ENCODE assay signal across 8 cellular contexts in the genomic region with DNA sequence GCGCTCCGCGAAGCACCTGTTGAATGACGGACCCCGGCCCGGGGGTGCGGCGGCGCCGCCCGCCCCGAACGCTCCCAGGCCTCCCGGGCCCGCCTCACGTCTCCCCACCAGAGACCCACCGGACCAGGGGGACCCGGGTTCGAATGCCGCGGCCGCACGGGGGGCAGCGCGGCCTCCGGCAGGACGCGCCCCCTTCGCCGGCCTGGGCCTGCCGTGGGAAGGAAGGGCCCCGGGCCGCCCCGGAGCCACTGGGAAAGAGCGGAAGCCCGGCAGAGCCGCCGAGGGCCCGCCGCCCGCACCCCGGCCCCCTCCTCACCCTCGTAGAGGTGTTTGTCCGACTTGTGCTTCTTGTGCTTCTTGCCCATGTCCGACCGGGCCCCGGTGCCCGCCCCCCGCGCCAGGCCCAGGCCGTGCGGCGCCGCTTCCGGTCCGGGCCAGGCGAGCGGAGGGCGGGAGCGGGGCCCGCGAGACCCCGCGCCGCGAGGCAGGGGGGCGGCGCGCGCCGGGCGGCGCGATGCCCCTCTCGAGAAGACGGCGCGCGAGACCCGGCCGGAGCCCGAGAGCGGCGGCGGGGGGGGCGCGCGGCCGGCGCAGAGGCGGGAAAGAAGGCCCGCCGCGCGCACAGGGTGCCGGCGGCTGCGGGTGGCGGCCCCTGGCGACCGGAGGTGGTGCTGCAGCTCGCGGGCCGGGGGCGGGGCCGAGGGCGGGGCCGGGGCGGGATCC. TPM values are rescaled to one million over a fixed set of nuclear protein-coding genes. Genes with fewer than 3 reads are reported as not detected.
DNase-seq lines count a peak whose midpoint lies in the region; ATAC-seq and TF ChIP-seq lines count a peak whose summit lies in the region.

TSS of gene BRD7 (minus strand) at position 579 of the 723 bp plus-strand sequence. CDS start at position 365, 214 bp downstream.

- peaks cover 37% of the 10 kb centered on the region for H3K4me1 ChIP-seq in CD4-positive, CD25-positive, alpha-beta regulatory T cell (ENCODE audit: control insufficient read depth, insufficient read depth, low read length, poor library complexity, severe bottlenecking)
- H3K4me1 ChIP-seq in RWPE2 (ENCODE audit: insufficient read depth, poor library complexity, severe bottlenecking) = peaks cover 16% of the 10 kb centered on the region
- peaks cover 44% of the 10 kb centered on the region for H3K4me1 ChIP-seq in suprapubic skin

- no peak for TF ChIP-seq EP300 in suprapubic skin (IDR thresholded peaks at IDR 0.05)

- TF ChIP-seq POLR2A in suprapubic skin (IDR thresholded peaks at IDR 0.05) = peak in 1 of 2 donors; percentile 42

- H3K27me3 ChIP-seq in CD4-positive, CD25-positive, alpha-beta regulatory T cell (ENCODE audit: control insufficient read depth, insufficient read depth, low read length) = no peaks in the 10 kb centered on the region
- no peaks in the 10 kb centered on the region for H3K27me3 ChIP-seq in RWPE2 (ENCODE audit: insufficient read depth, poor library complexity, severe bottlenecking)
- no peaks in the 10 kb centered on the region for H3K27me3 ChIP-seq in suprapubic skin

- peaks cover 21% of the 10 kb centered on the region for H3K36me3 ChIP-seq in CD4-positive, CD25-positive, alpha-beta regulatory T cell (ENCODE audit: control insufficient read depth, insufficient read depth, low read length)
- H3K36me3 ChIP-seq in RWPE2 (ENCODE audit: low read depth) = peaks cover 39% of the 10 kb centered on the region
- H3K36me3 ChIP-seq in suprapubic skin = peaks cover 19% of the 10 kb centered on the region

- peak within 1 kb of the TSS; percentile 92 to 96 (median 94) for H3K4me3 Mint-ChIP-seq in CD4-positive, CD25-positive, alpha-beta regulatory T cell

- no peaks in the 10 kb centered on the region for H3K9me3 Mint-ChIP-seq in CD4-positive, CD25-positive, alpha-beta regulatory T cell

- TF ChIP-seq CTCF in RWPE2 (IDR thresholded peaks at IDR 0.05; ENCODE audit: poor library complexity, severe bottlenecking) (peak; percentile 95), suprapubic skin (IDR thresholded peaks at IDR 0.05) (peak in 1 of 2 donors; percentile 75)

- H3K27ac Mint-ChIP-seq in CD4-positive, CD25-positive, alpha-beta regulatory T cell = peak within 1 kb of the TSS; percentile 90 to 97 (median 96)

- DNase-seq in CD4-positive, CD25-positive, alpha-beta regulatory T cell = peak; percentile 61 to 70 (median 68)
- DNase-seq in GM19240 (ENCODE audit: insufficient read length, low spot score) (peak; percentile 86), RWPE2 (ENCODE audit: low spot score) (no peak), germinal center (ENCODE audit: low spot score) (peak; percentile 92), occipital lobe (lab: John Stamatoyannopoulos, UW) (peak; percentile 57), suprapubic skin (ENCODE audit: low spot score in 2 of 2) (no peak)
- DNase-seq in activated effector memory CD4-positive, alpha-beta T cell treated with anti-CD3 and anti-CD28 coated beads, Interleukin-2, amount 50 U/mL, for 16 hours = peak; percentile 91

- peak; percentile 88 to 89 for ATAC-seq in CD4-positive, CD25-positive, alpha-beta regulatory T cell (ENCODE audit: low read depth in 2 of 2)
- peak; percentile 68 for ATAC-seq in HG03442 (IDR thresholded peaks at IDR 0.05; ENCODE audit: unreplicated experiment)
- peak; percentile 57 for ATAC-seq in RWPE2 (ENCODE audit: low read depth)

- H3K4me3 ChIP-seq in CD4-positive, CD25-positive, alpha-beta regulatory T cell (ENCODE audit: low read depth, low read length) = peak within 1 kb of the TSS; percentile 91
- peak within 1 kb of the TSS; percentile 99 for H3K4me3 ChIP-seq in RWPE2 (ENCODE audit: severe bottlenecking)
- peak within 1 kb of the TSS; percentile 93 for H3K4me3 ChIP-seq in suprapubic skin

- peak within 1 kb of the TSS; percentile 60 for H3K27ac ChIP-seq in CD4-positive, CD25-positive, alpha-beta regulatory T cell (ENCODE audit: insufficient read depth, low read length, poor library complexity, severe bottlenecking)
- H3K27ac ChIP-seq in RWPE2 (ENCODE audit: poor library complexity, severe bottlenecking) (peak within 1 kb of the TSS; percentile 43), suprapubic skin (peak within 1 kb of the TSS; percentile 88)

- H3K9me3 ChIP-seq in CD4-positive, CD25-positive, alpha-beta regulatory T cell (ENCODE audit: control insufficient read depth in 2 of 2, low read length in 2 of 2) = no peaks in the 10 kb centered on the region
- H3K9me3 ChIP-seq in RWPE2 (ENCODE audit: severe bottlenecking) (no peaks in the 10 kb centered on the region), suprapubic skin (no peaks in the 10 kb centered on the region)

- H3K4me1 Mint-ChIP-seq in CD4-positive, CD25-positive, alpha-beta regulatory T cell = peaks cover 40 to 61% (median 46%) of the 10 kb centered on the region in 4 donors

- under 1% methylated on average over 61 of the region's 109 CpGs for WGBS in suprapubic skin

- H3K27me3 Mint-ChIP-seq in CD4-positive, CD25-positive, alpha-beta regulatory T cell = peaks cover 10% of the 10 kb centered on the region

- H3K36me3 Mint-ChIP-seq in CD4-positive, CD25-positive, alpha-beta regulatory T cell = peaks cover 19% of the 10 kb centered on the region

RNA-seq across cellular contexts. Expression of gene BRD7, which starts in this region (rescaled TPM):
- total RNA-seq in CD4-positive, CD25-positive, alpha-beta regulatory T cell = 88.6 TPM
- polyA plus RNA-seq in CD4-positive, CD25-positive, alpha-beta regulatory T cell = 10 to 100 TPM; 23.3 to 45.5 (median 32.1) TPM
- total RNA-seq in occipital lobe = 32.4 TPM
- 10 to 100 TPM; 53.1 to 62.0 (median 56.2) TPM for total RNA-seq in suprapubic skin

Comparison
In these comparisons a context has a peak if more than half of its experiments do, and no peak if none do; other contexts are left out.
1. DNase-seq: peak in CD4-positive, CD25-positive, alpha-beta regulatory T cell (3 of 3), GM19240 (single experiment), activated effector memory CD4-positive, alpha-beta T cell treated with anti-CD3 and anti-CD28 coated beads, Interleukin-2, amount 50 U/mL, for 16 hours (single experiment), germinal center (single experiment) and occipital lobe (single experiment); none in RWPE2 (single experiment) and suprapubic skin (0 of 2).
2. Peak in every context shown above with its lines, with median percentiles within 50 percentile points of each other: ATAC-seq, H3K27ac ChIP-seq and H3K4me3 ChIP-seq.